In the genomic region with DNA sequence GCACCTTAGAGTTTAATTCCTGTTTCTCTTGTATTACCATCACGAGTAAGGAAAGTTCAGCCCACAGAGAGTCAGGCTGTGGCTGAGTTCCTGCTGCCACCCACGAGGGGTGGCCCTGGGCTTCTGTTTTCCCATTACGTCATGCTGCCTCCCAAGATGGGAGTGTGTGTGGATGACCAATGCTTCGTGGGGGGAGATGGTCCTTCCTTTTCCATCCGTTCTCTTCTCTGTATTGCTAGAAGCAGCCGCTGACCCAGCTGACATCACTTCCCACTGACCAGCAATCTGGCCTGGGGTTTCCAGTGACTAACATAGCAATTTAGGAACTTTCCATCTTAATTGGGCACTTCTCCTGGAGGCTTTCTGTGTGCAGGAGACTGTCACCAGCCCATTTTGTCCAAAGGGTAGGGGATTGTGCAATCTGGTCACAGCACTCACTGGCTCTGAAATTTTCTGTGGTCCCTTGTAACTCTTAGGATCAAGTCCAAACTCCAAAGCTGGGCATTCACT, we compare ENCODE assay signal across 8 cellular contexts. TPM values are rescaled to one million over a fixed set of nuclear protein-coding genes. Genes with fewer than 3 reads are reported as not detected.
DNase-seq lines count a peak whose midpoint lies in the region; ATAC-seq and TF ChIP-seq lines count a peak whose summit lies in the region.

No MANE protein-coding gene starts in this region.

- peaks cover 3% of the 10 kb centered on the region for H3K9me3 ChIP-seq in CD4-positive, alpha-beta T cell (ENCODE audit: control insufficient read depth, low read length)
- H3K9me3 ChIP-seq in muscle layer of duodenum (ENCODE audit: control insufficient read depth in 1 of 2, low read length in 2 of 2), result no peaks in the 10 kb centered on the region

- TF ChIP-seq CTCF in CD4-positive, alpha-beta T cell (IDR thresholded peaks at IDR 0.05), result no peak

- H3K4me1 ChIP-seq in muscle layer of duodenum (ENCODE audit: control insufficient read depth in 1 of 2, insufficient read depth in 2 of 2, low read length in 2 of 2), result peaks cover 0 to 3% of the 10 kb centered on the region in 2 donors

- peak overlapping the region; percentile 56 for H3K27ac Mint-ChIP-seq in CD4-positive, alpha-beta T cell

- POLR2A ChIA-PET in CD4-positive, alpha-beta T cell (lab: Charles Lee), result interaction anchor here (2.1 kb wide), 1 partner anchor 20 kb away, joined by 7 read pairs; no protein-coding TSS in a partner anchor

- no peak overlapping the region for H3K27ac ChIP-seq in CD4-positive, alpha-beta T cell (ENCODE audit: low read depth, low read length)
- H3K27ac ChIP-seq in muscle layer of duodenum (ENCODE audit: low read length), result peak overlapping the region; percentile 20

- H3K36me3 Mint-ChIP-seq in CD4-positive, alpha-beta T cell (ENCODE audit: low read depth), result peaks cover 16% of the 10 kb centered on the region

- H3K9me3 Mint-ChIP-seq in CD4-positive, alpha-beta T cell, result peaks cover 1% of the 10 kb centered on the region

- H3K4me3 ChIP-seq in muscle layer of duodenum (ENCODE audit: low read depth in 1 of 2, low read length in 2 of 2), result no peak overlapping the region

- H3K36me3 ChIP-seq in muscle layer of duodenum (ENCODE audit: control insufficient read depth in 1 of 2, insufficient read depth in 2 of 2, low read length in 2 of 2), result peaks cover 0 to 11% of the 10 kb centered on the region in 2 donors

- no peaks in the 10 kb centered on the region for H3K27me3 ChIP-seq in CD4-positive, alpha-beta T cell (ENCODE audit: control insufficient read depth, insufficient read depth, low read length)
- H3K27me3 ChIP-seq in muscle layer of duodenum (ENCODE audit: low read depth, low read length), result no peaks in the 10 kb centered on the region

- in situ Hi-C loops in KBM-7 (cut with MboI; ENCODE audit: low pct_unique_long_range_greater_than_20kb, low sequenced_read_pairs), result no loop called here

- CTCF ChIA-PET in CD4-positive, alpha-beta T cell (lab: Charles Lee), result interaction anchor here (1.3 kb wide), 1 partner anchor 9 kb away, joined by 4 read pairs; no protein-coding TSS in a partner anchor

- peaks cover 9% of the 10 kb centered on the region for H3K4me1 Mint-ChIP-seq in CD4-positive, alpha-beta T cell (ENCODE audit: low read depth)

- no peaks in the 10 kb centered on the region for H3K27me3 Mint-ChIP-seq in CD4-positive, alpha-beta T cell

- no peak for DNase-seq in CD4-positive, alpha-beta T cell
- DNase-seq in M059J (ENCODE audit: low read depth) (peak; percentile 99), dermis blood vessel endothelial cell (peak; percentile 98), KBM-7 (no peak), inferior parietal cortex (ENCODE audit: extremely low spot score) (no peak), HT-29 (ENCODE audit: low spot score) (no peak), NAMALWA (ENCODE audit: low spot score) (no peak)

- H3K4me3 Mint-ChIP-seq in CD4-positive, alpha-beta T cell, result no peak overlapping the region

- ATAC-seq in CD4-positive, alpha-beta T cell (ENCODE audit: poor library complexity), result no peak

- intact Hi-C loops in CD4-positive, alpha-beta T cell (cut with DNase I, micrococcal nuclease), result no loop called here

RNA-seq across cellular contexts. Expression of gene IRAK2, which starts 9.3 kb away (rescaled TPM):
- total RNA-seq in CD4-positive, alpha-beta T cell, result 1 to 10 TPM; 1.4 to 1.6 TPM
- 7.6 and 8.2 TPM in 2 replicates for total RNA-seq in M059J (2014; rRNA removed; shearing (Covaris generic))
- total RNA-seq in dermis blood vessel endothelial cell, result 42.5 and 55.6 TPM in 2 replicates
- total RNA-seq in HT-29 (2014; rRNA removed; shearing (Covaris generic)), result 4.9 and 5.7 TPM in 2 replicates

RNA-seq across cellular contexts. Expression of gene VHL, which starts 32.4 kb away (rescaled TPM):
- 10 to 100 TPM; 54.4 to 58.2 TPM for total RNA-seq in CD4-positive, alpha-beta T cell
- total RNA-seq in M059J (2014; rRNA removed; shearing (Covaris generic)), result 18.5 and 28.9 TPM in 2 replicates
- total RNA-seq in dermis blood vessel endothelial cell, result 51.8 and 51.9 TPM in 2 replicates
- 24.8 and 27.4 TPM in 2 replicates for total RNA-seq in HT-29 (2014; rRNA removed; shearing (Covaris generic))

RNA-seq across cellular contexts. Expression of gene BRK1, which starts 58.5 kb away (rescaled TPM):
- 10 to 100 TPM; 33.1 to 33.8 TPM for total RNA-seq in CD4-positive, alpha-beta T cell
- total RNA-seq in M059J (2014; rRNA removed; shearing (Covaris generic)), result 135 and 205 TPM in 2 replicates
- total RNA-seq in dermis blood vessel endothelial cell, result 117 and 148 TPM in 2 replicates
- total RNA-seq in HT-29 (2014; rRNA removed; shearing (Covaris generic)), result 41.7 and 42.3 TPM in 2 replicates

Comparison
In these comparisons a context has a peak if more than half of its experiments do, and no peak if none do; other contexts are left out.
1. DNase-seq: peak in M059J (single experiment) and dermis blood vessel endothelial cell (single experiment); none in CD4-positive, alpha-beta T cell (0 of 10), KBM-7 (single experiment), inferior parietal cortex (single experiment), HT-29 (single experiment) and NAMALWA (single experiment).